16 cellular contexts compared by ENCODE assay signal in genomic region chr1:100308777-100309176, GRCh38. TPM values are rescaled to one million over a fixed set of nuclear protein-coding genes. Genes with fewer than 3 reads are reported as not detected.
DNase-seq lines count a peak whose midpoint lies in the region; ATAC-seq lines count a peak whose summit lies in the region.
"Had no signal": no experiment of that assay in that cellular context is flagged by ENCODE, and none has a peak within 500 bp of the region (broad histone marks: within the 10 kb centered on the region; RNA-seq: fewer than 3 reads in every experiment).

No MANE protein-coding gene starts in this region.

- H3K36me3 ChIP-seq in adipocyte (ENCODE audit: control insufficient read depth, insufficient read depth, low read length, severe bottlenecking): no peaks in the 10 kb centered on the region
- no peaks in the 10 kb centered on the region for H3K36me3 ChIP-seq in SJCRH30
- H3K36me3 ChIP-seq: gastroesophageal sphincter had no signal

- peak; percentile 53 for DNase-seq in NOMO-1 treated with DMSO at 0.1 percent for 48 hours (lab: John Stamatoyannopoulos, UW; ENCODE audit: unreplicated experiment)
- DNase-seq in NOMO-1 treated with dmso at 0.1 percent for 144 hours (lab: John Stamatoyannopoulos, UW; ENCODE audit: unreplicated experiment): no peak
- DNase-seq in adipocyte (ENCODE audit: low read depth): peak; percentile 25
- peak; percentile 4 for DNase-seq in non-pigmented ciliary epithelial cell (ENCODE audit: low read depth)
- no peak for DNase-seq in SJCRH30
- DNase-seq in SKM-1 treated with dmso at 0.1 percent for 144 hours (lab: John Stamatoyannopoulos, UW; ENCODE audit: unreplicated experiment): no peak
- DNase-seq in HuH-7 (ENCODE audit: low spot score): no peak
- DNase-seq: amniotic stem cell; CD8-positive, alpha-beta memory T cell; immature natural killer cell; nucleus accumbens; SW 1271 had no signal

- H3K4me3 ChIP-seq in adipocyte (ENCODE audit: low read length) (no peak overlapping the region), SJCRH30 (no peak overlapping the region)
- H3K4me3 ChIP-seq: gastroesophageal sphincter had no signal

- no peaks in the 10 kb centered on the region for H3K4me1 ChIP-seq in adipocyte (ENCODE audit: control insufficient read depth, insufficient read depth, low read length)
- H3K4me1 ChIP-seq in SJCRH30: no peaks in the 10 kb centered on the region
- H3K4me1 ChIP-seq: gastroesophageal sphincter had no signal

- H3K27me3 ChIP-seq in adipocyte (replicated peaks; ENCODE audit: control insufficient read depth, insufficient read depth, low read length): no peaks in the 10 kb centered on the region
- no peaks in the 10 kb centered on the region for H3K27me3 ChIP-seq in SJCRH30
- H3K27me3 ChIP-seq: gastroesophageal sphincter had no signal

- ATAC-seq in HG02973 (IDR thresholded peaks at IDR 0.05; ENCODE audit: unreplicated experiment): peak; percentile 71
- ATAC-seq: gastroesophageal sphincter, WTC11 had no signal

- H3K9me3 ChIP-seq in adipocyte (ENCODE audit: control insufficient read depth, low read length) (no peaks in the 10 kb centered on the region), SJCRH30 (replicated peaks) (peaks cover 5% of the 10 kb centered on the region; the same call in 1 of the 2 replicates)
- H3K9me3 ChIP-seq: gastroesophageal sphincter had no signal

- H3K27ac ChIP-seq in SJCRH30: no peak overlapping the region
- H3K27ac ChIP-seq: 22Rv1, gastroesophageal sphincter had no signal

- no peak overlapping the region for H3K9ac ChIP-seq in adipocyte (ENCODE audit: low read length)

RNA-seq across cellular contexts. Expression of gene RTCA, which starts 42.8 kb away (rescaled TPM):
- total RNA-seq in SJCRH30 (2014; rRNA removed; shearing (Covaris generic)): 38.4 and 41.0 TPM in 2 replicates

RNA-seq across cellular contexts. Expression of gene CDC14A, which starts 43.5 kb away (rescaled TPM):
- 10.2 and 12.2 TPM in 2 replicates for total RNA-seq in SJCRH30 (2014; rRNA removed; shearing (Covaris generic))

RNA-seq across cellular contexts. Expression of gene DBT, which starts 59.1 kb away (rescaled TPM):
- 8.2 and 8.5 TPM in 2 replicates for total RNA-seq in SJCRH30 (2014; rRNA removed; shearing (Covaris generic))

Comparison
In these comparisons a context has a peak if more than half of its experiments do, and no peak if none do; other contexts are left out.
1. DNase-seq: peak in NOMO-1 treated with DMSO at 0.1 percent for 48 hours (single experiment), adipocyte (single experiment) and non-pigmented ciliary epithelial cell (single experiment); none in NOMO-1 treated with dmso at 0.1 percent for 144 hours (single experiment), SJCRH30 (0 of 2), SKM-1 treated with dmso at 0.1 percent for 144 hours (single experiment) and HuH-7 (single experiment).